Comparison of ENCODE assay signal across 8 cellular contexts in the genomic region with DNA sequence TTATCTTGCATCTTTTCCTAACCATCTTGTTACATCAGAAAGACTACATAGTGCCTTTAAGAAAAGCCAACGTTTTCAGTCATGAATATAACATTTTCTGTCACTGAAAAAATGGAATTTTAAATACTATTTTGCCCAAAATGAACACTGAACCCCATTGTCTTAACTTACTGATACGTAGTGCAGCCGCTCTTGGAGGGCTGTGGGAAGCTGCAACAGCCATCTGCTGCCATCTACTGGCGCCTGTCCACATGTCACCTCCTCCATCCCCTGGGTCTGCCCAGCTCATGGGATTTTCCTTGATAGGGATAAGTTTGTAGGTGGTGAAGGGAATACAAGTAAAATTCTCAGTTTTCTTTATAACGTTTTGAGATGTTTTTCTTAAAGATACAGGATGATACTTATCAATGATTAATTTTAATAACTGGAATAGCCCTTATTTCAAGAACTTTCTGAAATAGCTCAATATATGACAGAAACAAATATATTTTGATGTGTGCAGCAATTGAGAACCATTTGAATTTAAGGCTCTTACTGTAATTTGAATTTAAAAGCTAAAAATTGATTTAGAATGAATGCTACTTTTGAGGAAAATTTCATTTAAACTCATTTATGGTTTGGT.
A peak's percentile ranks its signal among the peaks of the same experiment; 100 is the strongest.
DNase-seq lines count a peak whose midpoint lies in the region; ATAC-seq lines count a peak whose summit lies in the region.

No MANE protein-coding gene starts in this region.

- peak; percentile 68 to 69 for DNase-seq in AML-193 (lab: John Stamatoyannopoulos, UW)
- DNase-seq in NCI-H2227 (lab: John Stamatoyannopoulos, UW; ENCODE audit: unreplicated experiment): peak; percentile 85
- peak; percentile 40 to 61 (median 48) for DNase-seq in activated CD4-positive, CD25-positive, alpha-beta regulatory T cell (lab: John Stamatoyannopoulos, UW)
- DNase-seq in central memory CD4-positive, alpha-beta T cell: peak; percentile 58
- DNase-seq in kidney glomerular epithelial cell (lab: John Stamatoyannopoulos, UW): peak; percentile 86
- DNase-seq in stimulated activated CD4-positive, alpha-beta T cell treated with anti-CD3 and anti-CD28 coated beads, Interleukin-4, amount 100 ng/mL, for 24 hours: peak; percentile 78

- ATAC-seq in GM19025 (IDR thresholded peaks at IDR 0.05; ENCODE audit: low read depth, unreplicated experiment): peak; percentile 84
- ATAC-seq in HG03196 (IDR thresholded peaks at IDR 0.05; ENCODE audit: unreplicated experiment): peak; percentile 74

Comparison
In these comparisons a context has a peak if more than half of its experiments do, and no peak if none do; other contexts are left out.
1. Peak in every context shown above with its lines: DNase-seq and ATAC-seq.